1 cellular context compared by ENCODE assay signal in the genomic region with DNA sequence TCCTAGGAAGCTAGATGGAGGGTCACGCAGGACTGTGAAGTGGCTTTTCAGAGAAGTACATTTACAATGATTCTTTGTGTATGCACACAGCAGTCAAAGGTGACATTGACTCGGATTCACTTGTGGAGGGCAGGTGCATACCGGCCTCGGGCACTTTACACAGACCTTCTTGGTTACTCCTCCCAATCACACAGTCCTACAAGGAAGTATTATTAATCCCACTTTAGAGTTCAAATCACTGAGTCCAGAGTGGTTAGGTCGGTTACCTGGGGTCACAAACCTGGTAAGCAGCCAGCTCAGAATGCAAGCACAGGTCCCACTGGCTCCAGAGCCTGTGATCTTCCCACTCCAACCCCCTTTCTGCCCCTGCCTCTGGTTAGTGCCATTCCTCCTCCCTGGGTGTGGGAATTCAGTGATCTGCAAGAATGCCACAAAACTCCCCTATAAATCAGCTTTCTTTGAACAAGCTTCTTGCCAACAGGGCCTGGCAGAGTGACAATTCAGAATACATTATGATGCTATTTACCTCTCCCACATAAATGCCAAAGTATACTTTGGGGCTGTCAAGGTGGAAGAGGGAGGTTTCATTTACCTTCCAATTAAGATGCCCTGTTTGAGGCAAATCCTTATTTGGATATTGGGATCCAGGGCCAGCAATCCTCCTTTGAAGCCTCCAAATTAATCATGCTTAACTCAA.
TF ChIP-seq lines count a peak whose summit lies in the region.

No MANE protein-coding gene starts in this region.

TF ChIP-seq in Ishikawa, 13 proteins besides CTCF, POLR2A, EP300 and RAD21 (continued from another document):
- no peak for TF ChIP-seq REST (IDR thresholded peaks at IDR 0.05; ENCODE audit: low read depth)
- no peak for TF ChIP-seq EGR1 (IDR thresholded peaks at IDR 0.05)
- peak; percentile 85 for TF ChIP-seq TCF12 (IDR thresholded peaks at IDR 0.05; ENCODE audit: low read depth)
- no peak for TF ChIP-seq YY1 (IDR thresholded peaks at IDR 0.05; ENCODE audit: low read depth)
- TF ChIP-seq FOXM1 (IDR thresholded peaks at IDR 0.05; ENCODE audit: borderline replicate concordance, low read depth) = peak; percentile 53; the same call in 1 of the 2 replicates
- peak; percentile 96 for TF ChIP-seq NFIC (IDR thresholded peaks at IDR 0.05)
- no peak for TF ChIP-seq CREB1 (IDR thresholded peaks at IDR 0.05; ENCODE audit: low read depth)
- TF ChIP-seq TEAD4 (IDR thresholded peaks at IDR 0.05) = peak; percentile 86
- TF ChIP-seq, protein P1, sequence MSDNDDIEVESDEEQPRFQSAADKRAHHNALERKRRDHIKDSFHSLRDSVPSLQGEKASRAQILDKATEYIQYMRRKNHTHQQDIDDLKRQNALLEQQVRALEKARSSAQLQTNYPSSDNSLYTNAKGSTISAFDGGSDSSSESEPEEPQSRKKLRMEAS (IDR thresholded peaks at IDR 0.05) = no peak
- TF ChIP-seq CEBPB (IDR thresholded peaks at IDR 0.05) = 0 out of 2 replicates have a peak, but pooled peaks have one; percentile 8
- TF ChIP-seq, protein P2, sequence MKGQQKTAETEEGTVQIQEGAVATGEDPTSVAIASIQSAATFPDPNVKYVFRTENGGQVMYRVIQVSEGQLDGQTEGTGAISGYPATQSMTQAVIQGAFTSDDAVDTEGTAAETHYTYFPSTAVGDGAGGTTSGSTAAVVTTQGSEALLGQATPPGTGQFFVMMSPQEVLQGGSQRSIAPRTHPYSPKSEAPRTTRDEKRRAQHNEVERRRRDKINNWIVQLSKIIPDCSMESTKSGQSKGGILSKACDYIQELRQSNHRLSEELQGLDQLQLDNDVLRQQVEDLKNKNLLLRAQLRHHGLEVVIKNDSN (IDR thresholded peaks at IDR 0.05) = no peak
- 0 out of 2 replicates have a peak, but pooled peaks have one; percentile 27 for TF ChIP-seq ZBTB7A (IDR thresholded peaks at IDR 0.05; ENCODE audit: low read depth)
